In the genomic region with DNA sequence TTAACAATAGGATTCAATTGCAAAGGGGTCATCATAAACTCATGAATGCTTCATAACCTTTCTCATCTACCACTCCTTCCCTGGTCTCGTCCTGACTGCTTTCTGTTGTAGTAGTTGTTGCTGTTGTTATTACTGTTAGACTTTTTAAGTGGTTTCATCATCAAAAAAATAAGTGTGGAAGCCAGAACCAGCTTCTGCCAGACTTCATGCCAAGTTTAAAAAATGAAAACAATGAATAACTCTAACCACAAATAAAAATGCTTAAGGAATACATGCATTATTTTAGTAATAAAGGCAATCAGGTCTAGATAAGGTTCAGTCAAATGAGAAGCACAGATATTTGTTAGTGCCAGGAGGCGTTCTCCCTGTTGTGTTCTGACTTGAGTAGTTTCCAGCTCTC, we compare ENCODE assay signal across 1 cellular context.
TF ChIP-seq lines count a peak whose summit lies in the region.

No MANE protein-coding gene starts in this region.

TF ChIP-seq in SK-N-SH, 30 proteins besides CTCF, POLR2A, EP300 and RAD21 (continued from another document):
- no peak for TF ChIP-seq REST (IDR thresholded peaks at IDR 0.05; ENCODE audit: low read depth, low read length)
- no peak for TF ChIP-seq JUND (IDR thresholded peaks at IDR 0.05)
- TF ChIP-seq TCF12 (IDR thresholded peaks at IDR 0.05): no peak
